Comparison of ENCODE assay signal across 8 cellular contexts in the genomic region with DNA sequence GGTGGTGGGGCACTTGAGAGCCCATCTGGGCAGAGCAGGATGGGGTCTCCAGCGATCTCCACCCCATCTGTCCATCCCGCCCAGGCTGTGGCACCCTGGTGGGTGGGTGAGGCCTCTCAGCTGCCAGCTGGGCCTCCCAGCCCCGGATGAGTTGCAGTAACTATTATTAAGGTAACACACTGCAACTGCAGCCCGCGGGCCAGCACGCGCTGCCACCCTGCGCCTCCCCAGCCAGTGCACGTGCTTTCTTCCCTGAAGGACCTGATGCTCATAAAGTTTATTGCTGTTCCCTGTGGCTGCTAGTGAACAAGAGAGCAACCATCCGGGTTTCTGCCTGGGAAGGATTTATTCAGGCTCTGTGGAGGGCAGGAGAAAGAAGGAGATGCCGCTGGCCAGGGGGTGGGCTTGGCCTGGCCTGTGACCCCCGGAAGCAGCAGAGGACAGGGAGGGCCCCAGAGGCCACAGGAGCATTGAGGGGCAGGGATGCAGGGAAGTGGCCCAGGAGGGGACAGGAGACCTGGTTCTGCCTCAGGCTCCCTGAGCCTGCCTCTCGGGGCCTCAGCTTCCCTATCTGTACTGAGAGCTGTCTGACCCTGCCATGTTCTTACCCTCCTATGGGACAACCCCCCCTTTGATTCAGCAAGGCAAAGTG.
DNase-seq lines count a peak whose midpoint lies in the region; TF ChIP-seq lines count a peak whose summit lies in the region.

No MANE protein-coding gene starts in this region.

- no peak for TF ChIP-seq CTCF in choroid plexus epithelial cell (conservative IDR thresholded peaks at IDR 0.05; ENCODE audit: low read depth, low read length)

- H3K36me3 ChIP-seq in BLaER1 = no peaks in the 10 kb centered on the region
- H3K36me3 ChIP-seq in mucosa of rectum (ENCODE audit: control insufficient read depth in 2 of 2, insufficient read depth in 2 of 2, low read length in 2 of 2) = no peaks in the 10 kb centered on the region

- H3K4me1 ChIP-seq in BLaER1 (peaks cover 18% of the 10 kb centered on the region), mucosa of rectum (ENCODE audit: control insufficient read depth in 2 of 2, insufficient read depth in 2 of 2, low read length in 2 of 2) (peaks cover 14 to 23% of the 10 kb centered on the region in 2 donors)

- DNase-seq in NCI-H1694 (lab: John Stamatoyannopoulos, UW) = peak; percentile 62
- peak; percentile 16 for DNase-seq in choroid plexus epithelial cell (ENCODE audit: low read depth)
- no peak for DNase-seq in GOT3 (lab: John Stamatoyannopoulos, UW)
- no peak for DNase-seq in stimulated activated CD4-positive, alpha-beta T cell treated with anti-CD3 and anti-CD28 coated beads, Interleukin-2, amount 100 ng/mL, for 48 hours
- DNase-seq in NCI-H1436 (lab: John Stamatoyannopoulos, UW) = no peak
- no peak for DNase-seq in NAMALWA (ENCODE audit: low spot score)

- peak overlapping the region; percentile 22; the same call in 1 of the 2 replicates for H3K27ac ChIP-seq in BLaER1
- peak overlapping the region; percentile 66 to 77 for H3K27ac ChIP-seq in mucosa of rectum (ENCODE audit: low read depth in 2 of 2, low read length in 2 of 2)

- H3K27me3 ChIP-seq in BLaER1 = no peaks in the 10 kb centered on the region
- H3K27me3 ChIP-seq in mucosa of rectum (ENCODE audit: control insufficient read depth in 2 of 2, insufficient read depth in 2 of 2, low read length in 2 of 2) = no peaks in the 10 kb centered on the region

- no peak overlapping the region for H3K4me3 ChIP-seq in BLaER1
- no peak overlapping the region for H3K4me3 ChIP-seq in choroid plexus epithelial cell (ENCODE audit: low read depth, low read length)
- H3K4me3 ChIP-seq in mucosa of rectum (ENCODE audit: low read length in 2 of 2) = no peak overlapping the region

- H4K20me1 ChIP-seq in BLaER1 = 0 out of 2 replicates have a peak, but pooled peaks cover 5% of the 10 kb centered on the region

- no peak overlapping the region for H3K4me2 ChIP-seq in BLaER1

- H3K9ac ChIP-seq in BLaER1 = 0 out of 2 replicates have a peak overlapping the region, but pooled peaks have one; percentile 15
- peak overlapping the region; percentile 34 to 60 for H3K9ac ChIP-seq in mucosa of rectum (ENCODE audit: low read depth in 1 of 2, low read length in 2 of 2)

- H3K9me3 ChIP-seq in BLaER1 = no peaks in the 10 kb centered on the region
- no peaks in the 10 kb centered on the region for H3K9me3 ChIP-seq in mucosa of rectum (ENCODE audit: control insufficient read depth in 2 of 2, low read length in 2 of 2)

Comparison
In these comparisons a context has a peak if more than half of its experiments do, and no peak if none do; other contexts are left out.
1. DNase-seq: peak in NCI-H1694 (single experiment) and choroid plexus epithelial cell (single experiment); none in GOT3 (single experiment), stimulated activated CD4-positive, alpha-beta T cell treated with anti-CD3 and anti-CD28 coated beads, Interleukin-2, amount 100 ng/mL, for 48 hours (0 of 2), NCI-H1436 (single experiment) and NAMALWA (single experiment).